ENCODE assay signal across 23 cellular contexts in the genomic region with DNA sequence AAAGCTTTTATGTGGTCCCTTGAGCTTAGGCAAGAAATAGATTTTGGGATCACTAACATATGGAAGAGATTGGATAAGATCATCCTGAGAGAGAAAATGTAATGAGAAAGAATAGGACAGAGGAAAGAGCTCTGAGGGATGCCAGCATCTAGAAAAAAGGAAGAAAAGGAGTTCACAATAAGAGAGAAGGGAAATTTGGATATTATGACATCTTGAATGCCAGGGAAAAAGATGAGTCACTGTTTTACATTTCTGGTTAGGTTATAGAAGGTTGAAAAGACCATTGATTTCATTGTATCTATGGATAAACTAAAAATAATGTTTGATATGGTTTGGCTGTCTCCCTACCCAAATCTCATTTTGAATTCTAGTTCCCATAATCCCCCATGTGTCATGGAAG.
DNase-seq lines count a peak whose midpoint lies in the region; ATAC-seq, FAIRE-seq and TF ChIP-seq lines count a peak whose summit lies in the region.
"Had no signal": no experiment of that assay in that cellular context is flagged by ENCODE, and none has a peak within 500 bp of the region (broad histone marks: within the 10 kb centered on the region; RNA-seq: fewer than 3 reads in every experiment).

No MANE protein-coding gene starts in this region.

- no peaks in the 10 kb centered on the region for H3K9me3 Mint-ChIP-seq in MCF 10A (ENCODE audit: unreplicated experiment)

- no peak overlapping the region for H3K27ac Mint-ChIP-seq in MCF 10A (ENCODE audit: low read depth, unreplicated experiment)
- H3K27ac Mint-ChIP-seq: CD4-positive, alpha-beta memory T cell had no signal

- CTCF ChIA-PET in MCF 10A (lab: Yijun Ruan, JAX): no interaction called here

- no peaks in the 10 kb centered on the region for H3K4me1 Mint-ChIP-seq in MCF 10A (ENCODE audit: insufficient read depth, unreplicated experiment)
- H3K4me1 Mint-ChIP-seq: CD4-positive, alpha-beta memory T cell had no signal

- DNase-seq in MCF 10A (ENCODE audit: unreplicated experiment) (peak; percentile 17), breast epithelium (ENCODE audit: low spot score in 2 of 2) (no peak), bronchial epithelial cell (ENCODE audit: low read depth) (peak; percentile 22), iris pigment epithelial cell (ENCODE audit: low read depth) (peak; percentile 49), GM19238 (ENCODE audit: insufficient read length, low spot score) (no peak)
- DNase-seq: 8988T; CD4-positive, alpha-beta memory T cell; DND-41; GOT3; HCEC 1CT; Karpas-422; NCI-H1694; NCI-H2081; NCI-H2171; NCI-H345; NCI-H524; NCI-H774; OCI-M1; Right ventricle myocardium superior had no signal

- POLR2A ChIA-PET in MCF 10A (lab: Yijun Ruan, JAX): no interaction called here

- H3K4me3 ChIP-seq in breast epithelium (no peak overlapping the region), bronchial epithelial cell (ENCODE audit: low read depth, low read length) (no peak overlapping the region)
- H3K4me3 ChIP-seq: BLaER1 treated with 17β-estradiol and CSF1 and Interleukin-3, amounts not matched to agents 10 nM and 100 nM had no signal

- H3K9me3 ChIP-seq in breast epithelium: no peaks in the 10 kb centered on the region

- H3K27ac ChIP-seq in breast epithelium: no peak overlapping the region

- H3K4me3 Mint-ChIP-seq in MCF 10A (ENCODE audit: unreplicated experiment): no peak overlapping the region
- H3K4me3 Mint-ChIP-seq: CD4-positive, alpha-beta memory T cell had no signal

- no peaks in the 10 kb centered on the region for H3K4me1 ChIP-seq in breast epithelium

- TF ChIP-seq CTCF in MCF 10A (IDR thresholded peaks at IDR 0.05; ENCODE audit: unreplicated experiment): no peak
- TF ChIP-seq CTCF in breast epithelium (IDR thresholded peaks at IDR 0.05): no peak
- TF ChIP-seq CTCF in bronchial epithelial cell (IDR thresholded peaks at IDR 0.05; ENCODE audit: insufficient read depth, low read length, severe bottlenecking): no peak

- ATAC-seq in HG02642 (IDR thresholded peaks at IDR 0.05; ENCODE audit: poor library complexity, unreplicated experiment) (no peak), GM18868 (IDR thresholded peaks at IDR 0.05; ENCODE audit: unreplicated experiment) (no peak)

- no peak for TF ChIP-seq POLR2A in breast epithelium (IDR thresholded peaks at IDR 0.05)

- H3K27me3 Mint-ChIP-seq in MCF 10A (ENCODE audit: insufficient read depth, unreplicated experiment): no peaks in the 10 kb centered on the region

- no peaks in the 10 kb centered on the region for H3K36me3 Mint-ChIP-seq in MCF 10A (ENCODE audit: insufficient read depth, unreplicated experiment)
- H3K36me3 Mint-ChIP-seq: CD4-positive, alpha-beta memory T cell had no signal

- intact Hi-C loops in MCF 10A (cut with micrococcal nuclease) (no loop called here), breast epithelium (cut with DNase I; ENCODE audit: low total_unique reads) (no loop called here)

- H3K36me3 ChIP-seq in breast epithelium (no peaks in the 10 kb centered on the region), bronchial epithelial cell (ENCODE audit: control insufficient read depth, insufficient read depth, low read length) (no peaks in the 10 kb centered on the region)
- H3K36me3 ChIP-seq: BLaER1 treated with 17β-estradiol and CSF1 and Interleukin-3, amounts not matched to agents 10 nM and 100 nM had no signal

- no peak for FAIRE-seq in bronchial epithelial cell (lab: Jason Lieb, UNC)
- FAIRE-seq: GM12892 had no signal

- H3K27me3 ChIP-seq in breast epithelium (no peaks in the 10 kb centered on the region), bronchial epithelial cell (ENCODE audit: control insufficient read depth, insufficient read depth, low read length) (peaks cover 2% of the 10 kb centered on the region)
- H3K27me3 ChIP-seq: BLaER1 treated with 17β-estradiol and CSF1 and Interleukin-3, amounts not matched to agents 10 nM and 100 nM had no signal

- BruUV-seq in MCF 10A (replicated peaks; lab: Mats Ljungman, UMichigan): no TSS peak

Comparison
In these comparisons a context has a peak if more than half of its experiments do, and no peak if none do; other contexts are left out.
1. DNase-seq: peak in MCF 10A (single experiment), bronchial epithelial cell (single experiment) and iris pigment epithelial cell (single experiment); none in breast epithelium (0 of 2) and GM19238 (single experiment).